In genomic region chr21:42759594-42759927, GRCh38 we compare ENCODE assay signal across 20 cellular contexts.
DNase-seq lines count a peak whose midpoint lies in the region; ATAC-seq, FAIRE-seq and TF ChIP-seq lines count a peak whose summit lies in the region.
"Had no signal": no experiment of that assay in that cellular context is flagged by ENCODE, and none has a peak within 500 bp of the region (broad histone marks: within the 10 kb centered on the region; RNA-seq: fewer than 3 reads in every experiment).

No MANE protein-coding gene starts in this region.

- intact Hi-C loops in HepG2 (cut with micrococcal nuclease; ENCODE audit: unreplicated experiment) = no loop called here
- intact Hi-C loops in right lobe of liver (cut with DNase I) = no loop called here

- in situ Hi-C loops in HepG2 (cut with HindIII; ENCODE audit: extremely low pct_ligation_motif_present, low pct_unique_long_range_greater_than_20kb) = loop anchor here (25.0 kb wide), 1 partner anchor 97 kb away; the partner anchor contains the start of gene PDE9A

- DNase-seq in HepG2 (ENCODE audit: low spot score) = no peak
- DNase-seq in right lobe of liver = no peak
- DNase-seq in bronchial epithelial cell (ENCODE audit: low read depth) = no peak
- no peak for DNase-seq in neuronal stem cell (ENCODE audit: low spot score)
- no peak for DNase-seq in mesothelial cell of epicardium (ENCODE audit: low spot score in 2 of 2, unreplicated experiment in 2 of 2)
- DNase-seq in coronary artery (ENCODE audit: low spot score) = no peak
- DNase-seq: DMS 273 treated with DMSO at 0.1 percent for 48 hours, GDM1, GM23248, NCI-H1092, NCI-H2081 treated with DMSO at 0.1 percent for 48 hours, NCI-H510A, NCI-H774, PC-3 had no signal

- no peak overlapping the region for H2AK5ac ChIP-seq in neuronal stem cell (ENCODE audit: low read depth, low read length)

- H3K27me3 Mint-ChIP-seq in mesothelial cell of epicardium (ENCODE audit: low read depth) = no peaks in the 10 kb centered on the region

- no peaks in the 10 kb centered on the region for H3K79me2 ChIP-seq in HepG2 (ENCODE audit: insufficient read depth, low read length)

- no peak overlapping the region for H3K4me3 Mint-ChIP-seq in mesothelial cell of epicardium

- H3K4me1 ChIP-seq in HepG2 (ENCODE audit: insufficient read depth, low read length) (peaks cover 43% of the 10 kb centered on the region), right lobe of liver (peaks cover 0 to 8% (median 0%) of the 10 kb centered on the region in 4 donors), neuronal stem cell (ENCODE audit: control insufficient read depth in 2 of 2, insufficient read depth in 1 of 2, low read depth in 1 of 2, low read length in 2 of 2) (no peaks in the 10 kb centered on the region)

- H4K20me1 ChIP-seq in HepG2 (ENCODE audit: insufficient read depth, low read length) = no peaks in the 10 kb centered on the region

- no peak overlapping the region for H2BK12ac ChIP-seq in neuronal stem cell (ENCODE audit: low read length)

- CTCF ChIA-PET in HepG2 (lab: Yijun Ruan, JAX; ENCODE audit: low intra/inter-chr PET ratio, low total read pairs) = no interaction called here

- H3K4ac ChIP-seq in neuronal stem cell (ENCODE audit: low read length) = no peak overlapping the region

- no peak for TF ChIP-seq EP300 in HepG2 (IDR thresholded peaks at IDR 0.05; ENCODE audit: low read depth in 2 of 2, low read length in 2 of 2)
- TF ChIP-seq EP300 in HepG2 (CRISPR knock-in tag; IDR thresholded peaks at IDR 0.05; ENCODE audit: borderline replicate concordance) = no peak

- TF ChIP-seq RAD21 in HepG2 (CRISPR knock-in tag; IDR thresholded peaks at IDR 0.05) = no peak

- H3K4me2 ChIP-seq in HepG2 (ENCODE audit: low read depth, low read length) = no peak overlapping the region
- H3K4me2 ChIP-seq in neuronal stem cell (ENCODE audit: insufficient read depth, low read length, poor library complexity, severe bottlenecking) = no peak overlapping the region

- TF ChIP-seq POLR2A in HepG2 (IDR thresholded peaks at IDR 0.05; ENCODE audit: insufficient read depth in 1 of 2, low read depth in 2 of 2, low read length in 2 of 2) (no peak), right lobe of liver (IDR thresholded peaks at IDR 0.05) (no peak)

- H3K23ac ChIP-seq in neuronal stem cell (ENCODE audit: low read depth, low read length, poor library complexity) = peak overlapping the region; percentile 88

- H2AFZ ChIP-seq in HepG2 (ENCODE audit: low read length) = no peak overlapping the region
- no peak overlapping the region for H2AFZ ChIP-seq in neuronal stem cell (ENCODE audit: low read length)
- H2AFZ ChIP-seq: GM23248 had no signal

- H3K27ac ChIP-seq in HepG2 (ENCODE audit: extremely low read length, insufficient read depth, low read length) (no peak overlapping the region), right lobe of liver (no peak overlapping the region), neuronal stem cell (replicated peaks; ENCODE audit: low read length) (no peak overlapping the region), coronary artery (no peak overlapping the region)
- H3K27ac ChIP-seq: C4-2B, GM23248 had no signal

- no peak overlapping the region for H4K8ac ChIP-seq in neuronal stem cell (ENCODE audit: low read depth, low read length)

- BruUV-seq in HepG2 (replicated peaks; lab: Mats Ljungman, UMichigan) = no TSS peak

- no peak overlapping the region for H2BK120ac ChIP-seq in neuronal stem cell (ENCODE audit: low read depth, low read length)

- TF ChIP-seq CTCF in HepG2 (CRISPR knock-in tag; IDR thresholded peaks at IDR 0.05) = no peak
- TF ChIP-seq CTCF in right lobe of liver (IDR thresholded peaks at IDR 0.05) = no peak
- no peak for TF ChIP-seq CTCF in bronchial epithelial cell (IDR thresholded peaks at IDR 0.05; ENCODE audit: insufficient read depth, low read length, severe bottlenecking)
- TF ChIP-seq CTCF in mesothelial cell of epicardium (IDR thresholded peaks at IDR 0.05; ENCODE audit: unreplicated experiment) = no peak
- no peak for TF ChIP-seq CTCF in coronary artery (IDR thresholded peaks at IDR 0.05)

- no peak overlapping the region for H3K9ac ChIP-seq in HepG2 (ENCODE audit: insufficient read depth, low read depth, low read length)
- H3K9ac ChIP-seq in neuronal stem cell (ENCODE audit: low read depth, low read length, poor library complexity) = no peak overlapping the region
- H3K9ac ChIP-seq: GM23248 had no signal

- FAIRE-seq in HepG2 (lab: Jason Lieb, UNC) = no peak
- FAIRE-seq in bronchial epithelial cell (lab: Jason Lieb, UNC) = peak; percentile 94
- FAIRE-seq: A204.1, GM12878, GM18507 had no signal

- H2BK5ac ChIP-seq in neuronal stem cell (ENCODE audit: low read length) = no peak overlapping the region

- peaks cover 19% of the 10 kb centered on the region for H3K36me3 Mint-ChIP-seq in mesothelial cell of epicardium

- no peak overlapping the region for H4K91ac ChIP-seq in neuronal stem cell (ENCODE audit: low read depth, low read length, poor library complexity)

- no peak overlapping the region for H3K4me3 ChIP-seq in HepG2 (replicated peaks in 1 of 3; ENCODE audit: insufficient read depth in 1 of 3, low read depth in 2 of 3, low read length in 3 of 3)
- no peak overlapping the region for H3K4me3 ChIP-seq in right lobe of liver
- H3K4me3 ChIP-seq in bronchial epithelial cell (ENCODE audit: low read depth, low read length) = no peak overlapping the region
- peak overlapping the region in 1 of 2 donors; percentile 38 for H3K4me3 ChIP-seq in neuronal stem cell (ENCODE audit: low read length in 2 of 2)
- H3K4me3 ChIP-seq in coronary artery = no peak overlapping the region
- H3K4me3 ChIP-seq: GM12878, GM23248 had no signal

- no peak for ATAC-seq in HepG2
- no peak for ATAC-seq in right lobe of liver
- ATAC-seq in GM21381 (IDR thresholded peaks at IDR 0.05; ENCODE audit: unreplicated experiment) = no peak
- ATAC-seq: GM12878, HCT116, PC-3 had no signal

- H3K18ac ChIP-seq in neuronal stem cell (ENCODE audit: low read length) = no peak overlapping the region

- no peak overlapping the region for H3K14ac ChIP-seq in neuronal stem cell (ENCODE audit: low read length)

- no peaks in the 10 kb centered on the region for H3K9me3 Mint-ChIP-seq in mesothelial cell of epicardium

- peaks cover 0 to 7% of the 10 kb centered on the region in 2 experiments; a peak in 3 of 5 replicates for H3K36me3 ChIP-seq in HepG2 (replicated peaks in 1 of 2; ENCODE audit: control insufficient read depth in 1 of 2, insufficient read depth in 2 of 2, low read length in 2 of 2)
- H3K36me3 ChIP-seq in right lobe of liver = no peaks in the 10 kb centered on the region
- no peaks in the 10 kb centered on the region for H3K36me3 ChIP-seq in bronchial epithelial cell (ENCODE audit: control insufficient read depth, insufficient read depth, low read length)
- peaks cover 47 to 58% of the 10 kb centered on the region in 2 donors for H3K36me3 ChIP-seq in neuronal stem cell (replicated peaks in 1 of 2; ENCODE audit: control insufficient read depth in 2 of 2, insufficient read depth in 2 of 2, low read length in 2 of 2)

- H3K27ac Mint-ChIP-seq in mesothelial cell of epicardium = no peak overlapping the region

- H2BK15ac ChIP-seq in neuronal stem cell (ENCODE audit: low read length) = no peak overlapping the region

- H3K79me1 ChIP-seq in neuronal stem cell (ENCODE audit: low read depth, low read length) = peaks cover 1% of the 10 kb centered on the region

- H3K27me3 ChIP-seq in HepG2 (ENCODE audit: control insufficient read depth in 1 of 2, insufficient read depth in 2 of 2, low read length in 2 of 2) (no peaks in the 10 kb centered on the region), right lobe of liver (no peaks in the 10 kb centered on the region), bronchial epithelial cell (ENCODE audit: control insufficient read depth, insufficient read depth, low read length) (no peaks in the 10 kb centered on the region), neuronal stem cell (ENCODE audit: control insufficient read depth in 3 of 3, insufficient read depth in 3 of 3, low read depth in 1 of 3, low read length in 3 of 3) (no peaks in the 10 kb centered on the region)

- POLR2A ChIA-PET in HepG2 (lab: Yijun Ruan, JAX) = no interaction called here

- H3K4me1 Mint-ChIP-seq in mesothelial cell of epicardium = no peaks in the 10 kb centered on the region

- H3K9me3 ChIP-seq in HepG2 (ENCODE audit: low read length) (no peaks in the 10 kb centered on the region), right lobe of liver (no peaks in the 10 kb centered on the region), neuronal stem cell (replicated peaks in 1 of 2; ENCODE audit: control insufficient read depth in 2 of 2, insufficient read depth in 1 of 2, low read depth in 1 of 2, low read length in 2 of 2) (no peaks in the 10 kb centered on the region)

TF ChIP-seq in HepG2, 621 proteins besides CTCF, POLR2A, EP300 and RAD21 (continues in another document):
- TF ChIP-seq JUNB (CRISPR knock-in tag; IDR thresholded peaks at IDR 0.05; ENCODE audit: borderline replicate concordance) (0 out of 2 replicates have a peak, but pooled peaks have one; percentile 31), ZNF569 (CRISPR knock-in tag; IDR thresholded peaks at IDR 0.05; ENCODE audit: borderline replicate concordance) (no peak), MNT (IDR thresholded peaks at IDR 0.05) (0 out of 2 replicates have a peak, but pooled peaks have one; percentile 43), ZNF513 (CRISPR knock-in tag; conservative IDR thresholded peaks at IDR 0.05) (no peak), STAG1 (CRISPR knock-in tag; IDR thresholded peaks at IDR 0.05) (no peak)
